Comparison of ENCODE assay signal across 17 cellular contexts in genomic region chr5:166068547-166069335, GRCh38.
DNase-seq lines count a peak whose midpoint lies in the region; ATAC-seq and TF ChIP-seq lines count a peak whose summit lies in the region.
"Had no signal": no experiment of that assay in that cellular context is flagged by ENCODE, and none has a peak within 500 bp of the region (broad histone marks: within the 10 kb centered on the region; RNA-seq: fewer than 3 reads in every experiment).

No MANE protein-coding gene starts in this region.

- no peak overlapping the region for H3K27ac Mint-ChIP-seq in T-cell
- H3K27ac Mint-ChIP-seq: CD8-positive, alpha-beta T cell; HFFc6 had no signal

- no peaks in the 10 kb centered on the region for H3K4me1 Mint-ChIP-seq in T-cell

- DNase-seq in Daoy (ENCODE audit: low read depth) (peak; percentile 50), RWPE1 (ENCODE audit: low spot score) (peak; percentile 87), foreskin keratinocyte (peak; percentile 30 to 64), retinal pigment epithelial cell (ENCODE audit: low read depth) (peak; percentile 55), T-cell (no peak), NOMO-1 treated with dmso at 0.1 percent for 144 hours (lab: John Stamatoyannopoulos, UW; ENCODE audit: unreplicated experiment) (no peak)
- DNase-seq: CD8-positive, alpha-beta T cell; DMS79; H7; HFFc6; NCI-H1105; NCI-H510A; NCI-H748 treated with DMSO at 0.1 percent for 48 hours; NK-92 treated with Interleukin-12 subunit alpha and Interleukin-12 subunit beta, amount 100 ng/mL, for 24 hours; SIG-M5 had no signal

- H3K27me3 ChIP-seq in foreskin keratinocyte, result no peaks in the 10 kb centered on the region
- H3K27me3 ChIP-seq: BLaER1 treated with 17β-estradiol and CSF1 and Interleukin-3, amounts not matched to agents 10 nM and 100 nM had no signal

- ATAC-seq in foreskin keratinocyte (peak; percentile 24), HG02678 (IDR thresholded peaks at IDR 0.05; ENCODE audit: unreplicated experiment) (no peak), T-cell (replicated peaks in 1 of 4) (no peak)
- ATAC-seq: CD8-positive, alpha-beta T cell had no signal

- H3K27me3 Mint-ChIP-seq in T-cell, result no peaks in the 10 kb centered on the region

- H3K9me3 Mint-ChIP-seq in T-cell, result peaks cover 0 to 32% (median 5%) of the 10 kb centered on the region in 3 donors

- CTCF ChIA-PET in RWPE1 (lab: Yijun Ruan, JAX) (interaction anchor here (0.6 kb wide), 1 partner anchor 1163 kb away, joined by 4 read pairs; no protein-coding TSS in a partner anchor), T-cell (lab: Charles Lee) (no interaction called here)

- no peak overlapping the region for H3K27ac ChIP-seq in RWPE1
- H3K27ac ChIP-seq in foreskin keratinocyte, result no peak overlapping the region

- TF ChIP-seq CTCF in RWPE1 (conservative IDR thresholded peaks at IDR 0.05; ENCODE audit: low read depth) (no peak), foreskin keratinocyte (conservative IDR thresholded peaks at IDR 0.05) (no peak), retinal pigment epithelial cell (conservative IDR thresholded peaks at IDR 0.05; ENCODE audit: low read depth, low read length) (no peak)

- H3K36me3 Mint-ChIP-seq in T-cell, result no peaks in the 10 kb centered on the region
- H3K36me3 Mint-ChIP-seq: CD8-positive, alpha-beta T cell had no signal

- no peak overlapping the region for H3K4me3 Mint-ChIP-seq in T-cell
- H3K4me3 Mint-ChIP-seq: CD8-positive, alpha-beta T cell; HFFc6 had no signal

- POLR2A ChIA-PET in RWPE1 (lab: Yijun Ruan, JAX; ENCODE audit: low non-redundant PET) (no interaction called here), T-cell (lab: Charles Lee) (no interaction called here)

- H3K4me1 ChIP-seq in foreskin keratinocyte, result no peaks in the 10 kb centered on the region

- H3K4me3 ChIP-seq in retinal pigment epithelial cell (ENCODE audit: low read length), result no peak overlapping the region
- H3K4me3 ChIP-seq: BLaER1 treated with 17β-estradiol and CSF1 and Interleukin-3, amounts not matched to agents 10 nM and 100 nM had no signal

Comparison
In these comparisons a context has a peak if more than half of its experiments do, and no peak if none do; other contexts are left out.
1. DNase-seq: peak in Daoy (single experiment), RWPE1 (single experiment), foreskin keratinocyte (2 of 2) and retinal pigment epithelial cell (single experiment); none in T-cell (0 of 34) and NOMO-1 treated with dmso at 0.1 percent for 144 hours (single experiment).